8 cellular contexts compared by ENCODE assay signal in the genomic region with DNA sequence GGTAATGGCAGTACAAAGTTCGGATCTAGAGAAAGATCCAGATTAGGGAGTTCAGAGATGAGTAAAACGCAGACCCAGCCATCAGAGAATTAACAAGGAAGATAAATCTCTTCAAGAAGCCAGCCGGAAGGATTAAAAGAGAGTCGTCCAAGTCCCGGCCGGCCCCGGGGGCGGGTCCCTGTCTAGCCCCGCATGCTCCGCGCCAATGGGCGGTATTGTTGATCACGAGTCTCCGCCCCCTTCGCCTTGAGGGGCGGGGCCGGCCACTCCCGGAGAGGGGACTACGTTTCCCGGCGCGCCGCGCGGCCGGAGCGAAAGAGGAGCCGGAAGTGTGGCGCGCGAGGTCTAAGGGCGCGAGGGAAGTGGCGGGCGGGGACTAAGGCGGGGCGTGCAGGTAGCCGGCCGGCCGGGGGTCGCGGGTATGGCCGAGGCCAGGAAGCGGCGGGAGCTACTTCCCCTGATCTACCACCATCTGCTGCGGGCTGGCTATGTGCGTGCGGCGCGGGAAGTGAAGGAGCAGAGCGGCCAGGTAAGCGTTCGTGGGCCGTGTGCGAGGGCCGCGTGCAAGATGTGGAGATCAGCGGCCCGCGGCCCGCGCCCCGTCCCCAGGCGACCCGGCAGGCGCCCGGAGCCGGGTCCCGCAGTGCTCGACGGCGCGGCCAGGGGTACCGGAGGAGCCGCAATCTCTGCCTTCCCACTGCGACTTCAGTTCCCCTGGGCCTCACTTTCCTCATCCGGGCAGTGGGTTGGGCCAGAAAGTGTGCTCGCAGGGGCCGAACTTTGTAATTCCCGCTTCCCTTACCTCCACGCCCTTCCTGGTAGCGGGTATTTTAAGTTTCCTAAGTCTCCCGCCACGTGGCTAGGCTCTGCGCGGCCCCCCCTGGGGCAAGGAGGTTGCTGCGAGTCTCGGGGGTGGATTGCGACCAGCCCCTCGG. TPM values are rescaled to one million over a fixed set of nuclear protein-coding genes. Genes with fewer than 3 reads are reported as not detected.
DNase-seq lines count a peak whose midpoint lies in the region; ATAC-seq and TF ChIP-seq lines count a peak whose summit lies in the region.

A gene with protein sequence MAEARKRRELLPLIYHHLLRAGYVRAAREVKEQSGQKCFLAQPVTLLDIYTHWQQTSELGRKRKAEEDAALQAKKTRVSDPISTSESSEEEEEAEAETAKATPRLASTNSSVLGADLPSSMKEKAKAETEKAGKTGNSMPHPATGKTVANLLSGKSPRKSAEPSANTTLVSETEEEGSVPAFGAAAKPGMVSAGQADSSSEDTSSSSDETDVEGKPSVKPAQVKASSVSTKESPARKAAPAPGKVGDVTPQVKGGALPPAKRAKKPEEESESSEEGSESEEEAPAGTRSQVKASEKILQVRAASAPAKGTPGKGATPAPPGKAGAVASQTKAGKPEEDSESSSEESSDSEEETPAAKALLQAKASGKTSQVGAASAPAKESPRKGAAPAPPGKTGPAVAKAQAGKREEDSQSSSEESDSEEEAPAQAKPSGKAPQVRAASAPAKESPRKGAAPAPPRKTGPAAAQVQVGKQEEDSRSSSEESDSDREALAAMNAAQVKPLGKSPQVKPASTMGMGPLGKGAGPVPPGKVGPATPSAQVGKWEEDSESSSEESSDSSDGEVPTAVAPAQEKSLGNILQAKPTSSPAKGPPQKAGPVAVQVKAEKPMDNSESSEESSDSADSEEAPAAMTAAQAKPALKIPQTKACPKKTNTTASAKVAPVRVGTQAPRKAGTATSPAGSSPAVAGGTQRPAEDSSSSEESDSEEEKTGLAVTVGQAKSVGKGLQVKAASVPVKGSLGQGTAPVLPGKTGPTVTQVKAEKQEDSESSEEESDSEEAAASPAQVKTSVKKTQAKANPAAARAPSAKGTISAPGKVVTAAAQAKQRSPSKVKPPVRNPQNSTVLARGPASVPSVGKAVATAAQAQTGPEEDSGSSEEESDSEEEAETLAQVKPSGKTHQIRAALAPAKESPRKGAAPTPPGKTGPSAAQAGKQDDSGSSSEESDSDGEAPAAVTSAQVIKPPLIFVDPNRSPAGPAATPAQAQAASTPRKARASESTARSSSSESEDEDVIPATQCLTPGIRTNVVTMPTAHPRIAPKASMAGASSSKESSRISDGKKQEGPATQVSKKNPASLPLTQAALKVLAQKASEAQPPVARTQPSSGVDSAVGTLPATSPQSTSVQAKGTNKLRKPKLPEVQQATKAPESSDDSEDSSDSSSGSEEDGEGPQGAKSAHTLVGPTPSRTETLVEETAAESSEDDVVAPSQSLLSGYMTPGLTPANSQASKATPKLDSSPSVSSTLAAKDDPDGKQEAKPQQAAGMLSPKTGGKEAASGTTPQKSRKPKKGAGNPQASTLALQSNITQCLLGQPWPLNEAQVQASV (N-terminal part only) (plus strand): TSS at position 372 of the 935 bp plus-strand sequence. CDS start 50 bp downstream, at position 422.

- peaks cover 51% of the 10 kb centered on the region for H3K4me1 Mint-ChIP-seq in activated T-cell treated with anti-CD3 and anti-CD28 coated beads, Interleukin-2, amount 50 U/mL, for 24 hours (ENCODE audit: low read depth)

- peak; percentile 93 for ATAC-seq in GM21717 (IDR thresholded peaks at IDR 0.05; ENCODE audit: unreplicated experiment)

- H3K9me3 Mint-ChIP-seq in activated T-cell treated with anti-CD3 and anti-CD28 coated beads, Interleukin-2, amount 50 U/mL, for 24 hours, result no peaks in the 10 kb centered on the region

- TF ChIP-seq POLR2A in erythroblast (IDR thresholded peaks at IDR 0.05; ENCODE audit: low read length), result peak; percentile 25

- no peaks in the 10 kb centered on the region for H3K27me3 Mint-ChIP-seq in activated T-cell treated with anti-CD3 and anti-CD28 coated beads, Interleukin-2, amount 50 U/mL, for 24 hours

- peak within 1 kb of the TSS; percentile 51 for H3K9ac ChIP-seq in muscle layer of colon (ENCODE audit: low read length)

- H3K27ac Mint-ChIP-seq in activated T-cell treated with anti-CD3 and anti-CD28 coated beads, Interleukin-2, amount 50 U/mL, for 24 hours, result peak within 1 kb of the TSS; percentile 93

- peaks cover 46% of the 10 kb centered on the region for H3K36me3 Mint-ChIP-seq in activated T-cell treated with anti-CD3 and anti-CD28 coated beads, Interleukin-2, amount 50 U/mL, for 24 hours (ENCODE audit: low read depth)

- peak within 1 kb of the TSS; percentile 35 for H3K27ac ChIP-seq in muscle layer of colon (ENCODE audit: low read depth, low read length)

- H3K4me3 ChIP-seq in muscle layer of colon (ENCODE audit: low read depth in 1 of 2, low read length in 2 of 2), result peak within 1 kb of the TSS; percentile 71 to 85

- no peaks in the 10 kb centered on the region for H3K27me3 ChIP-seq in muscle layer of colon (ENCODE audit: control insufficient read depth in 1 of 2, insufficient read depth in 2 of 2, low read length in 2 of 2)

- DNase-seq in DMS153 treated with DMSO at 0.1 percent for 48 hours (lab: John Stamatoyannopoulos, UW; ENCODE audit: unreplicated experiment) (peak; percentile 74), KBM-7 (peak; percentile 98), erythroblast (lab: John Stamatoyannopoulos, UW) (peak; percentile 94 to 96)
- DNase-seq in activated T-cell treated with anti-CD3 and anti-CD28 coated beads, Interleukin-2, amount 50 U/mL, for 24 hours, result peak; percentile 99
- peak; percentile 91 for DNase-seq in stimulated activated CD8-positive, alpha-beta memory T cell treated with anti-CD3 and anti-CD28 coated beads, Interleukin-7, amount 100 ng/mL, for 24 hours (ENCODE audit: low read depth)

- H3K4me1 ChIP-seq in muscle layer of colon (ENCODE audit: insufficient read depth, low read length), result peaks cover 19% of the 10 kb centered on the region

- no peaks in the 10 kb centered on the region for H3K9me3 ChIP-seq in muscle layer of colon (ENCODE audit: low read length)

- in situ Hi-C loops in KBM-7 (cut with MboI; ENCODE audit: low pct_unique_long_range_greater_than_20kb, low sequenced_read_pairs), result no loop called here

- H3K36me3 ChIP-seq in muscle layer of colon (ENCODE audit: insufficient read depth, low read length), result peaks cover 25% of the 10 kb centered on the region

- H3K4me3 Mint-ChIP-seq in activated T-cell treated with anti-CD3 and anti-CD28 coated beads, Interleukin-2, amount 50 U/mL, for 24 hours, result peak within 1 kb of the TSS; percentile 91

TF ChIP-seq in PFSK-1, 5 proteins besides CTCF, POLR2A, EP300 and RAD21:
- peak; percentile 77 for TF ChIP-seq POLR2AphosphoS5 (IDR thresholded peaks at IDR 0.05; ENCODE audit: low read depth, low read length)
- no peak for TF ChIP-seq FOXP2 (optimal IDR thresholded peaks at IDR 0.05; ENCODE audit: borderline replicate concordance, extremely low read depth, extremely low read length, insufficient read depth)
- TF ChIP-seq, protein P1, sequence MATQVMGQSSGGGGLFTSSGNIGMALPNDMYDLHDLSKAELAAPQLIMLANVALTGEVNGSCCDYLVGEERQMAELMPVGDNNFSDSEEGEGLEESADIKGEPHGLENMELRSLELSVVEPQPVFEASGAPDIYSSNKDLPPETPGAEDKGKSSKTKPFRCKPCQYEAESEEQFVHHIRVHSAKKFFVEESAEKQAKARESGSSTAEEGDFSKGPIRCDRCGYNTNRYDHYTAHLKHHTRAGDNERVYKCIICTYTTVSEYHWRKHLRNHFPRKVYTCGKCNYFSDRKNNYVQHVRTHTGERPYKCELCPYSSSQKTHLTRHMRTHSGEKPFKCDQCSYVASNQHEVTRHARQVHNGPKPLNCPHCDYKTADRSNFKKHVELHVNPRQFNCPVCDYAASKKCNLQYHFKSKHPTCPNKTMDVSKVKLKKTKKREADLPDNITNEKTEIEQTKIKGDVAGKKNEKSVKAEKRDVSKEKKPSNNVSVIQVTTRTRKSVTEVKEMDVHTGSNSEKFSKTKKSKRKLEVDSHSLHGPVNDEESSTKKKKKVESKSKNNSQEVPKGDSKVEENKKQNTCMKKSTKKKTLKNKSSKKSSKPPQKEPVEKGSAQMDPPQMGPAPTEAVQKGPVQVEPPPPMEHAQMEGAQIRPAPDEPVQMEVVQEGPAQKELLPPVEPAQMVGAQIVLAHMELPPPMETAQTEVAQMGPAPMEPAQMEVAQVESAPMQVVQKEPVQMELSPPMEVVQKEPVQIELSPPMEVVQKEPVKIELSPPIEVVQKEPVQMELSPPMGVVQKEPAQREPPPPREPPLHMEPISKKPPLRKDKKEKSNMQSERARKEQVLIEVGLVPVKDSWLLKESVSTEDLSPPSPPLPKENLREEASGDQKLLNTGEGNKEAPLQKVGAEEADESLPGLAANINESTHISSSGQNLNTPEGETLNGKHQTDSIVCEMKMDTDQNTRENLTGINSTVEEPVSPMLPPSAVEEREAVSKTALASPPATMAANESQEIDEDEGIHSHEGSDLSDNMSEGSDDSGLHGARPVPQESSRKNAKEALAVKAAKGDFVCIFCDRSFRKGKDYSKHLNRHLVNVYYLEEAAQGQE (IDR thresholded peaks at IDR 0.05; ENCODE audit: insufficient read depth in 1 of 2, low read depth in 2 of 2, low read length in 2 of 2), result peak; percentile 2 to 7; a peak in 1 of 4 replicates
- 0 out of 2 replicates have a peak, but pooled peaks have one; percentile 84 for TF ChIP-seq SIN3A (IDR thresholded peaks at IDR 0.05; ENCODE audit: borderline replicate concordance, insufficient read depth, low read length)
- TF ChIP-seq TAF1 (IDR thresholded peaks at IDR 0.05; ENCODE audit: borderline replicate concordance, insufficient read depth, low read length), result no peak

RNA-seq across cellular contexts. Expression of the gene that starts here (rescaled TPM):
- polyA plus RNA-seq in PFSK-1 (2012; ENCODE audit: insufficient read length, low read depth), result 75.2 TPM

Comparison
In these comparisons a context has a peak if more than half of its experiments do, and no peak if none do; other contexts are left out.
1. Peak in every context shown above with its lines: DNase-seq, ATAC-seq, H3K4me3 ChIP-seq and H3K27ac ChIP-seq.